1 cellular context compared by ENCODE assay signal in the genomic region with DNA sequence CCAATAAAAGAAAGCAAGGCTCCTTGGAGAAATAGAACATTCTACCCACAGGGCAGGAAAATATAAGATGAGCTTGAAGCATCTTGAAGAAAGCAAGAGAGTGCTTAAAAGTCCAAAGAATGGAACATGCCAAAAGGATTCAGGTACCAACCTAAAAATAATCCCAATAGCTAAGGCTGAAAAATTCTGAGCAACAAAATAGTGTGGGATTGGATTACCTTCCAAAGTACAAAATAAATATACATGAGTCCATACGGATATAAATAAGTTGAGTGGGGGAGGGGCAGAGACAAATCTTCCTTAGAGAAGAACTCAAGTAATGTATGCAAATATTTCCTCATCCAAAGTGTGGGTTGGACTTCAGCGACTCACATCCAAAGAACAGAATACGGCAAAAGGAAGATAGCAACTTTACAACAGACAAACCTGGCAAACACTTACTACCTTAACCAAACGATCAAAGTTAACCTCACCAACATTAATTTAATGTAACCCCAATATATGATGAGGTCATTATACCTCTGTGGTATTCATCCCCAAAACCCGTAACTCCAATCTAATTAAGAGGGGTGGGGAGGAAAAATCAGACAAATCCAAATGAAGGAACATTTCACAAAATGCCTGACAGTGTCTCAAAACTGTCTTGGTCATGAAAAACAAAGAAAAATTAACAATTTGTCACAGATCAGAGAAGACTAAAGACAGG.
TF ChIP-seq lines count a peak whose summit lies in the region.

No MANE protein-coding gene starts in this region.

TF ChIP-seq in IMR-90, 13 proteins besides CTCF, POLR2A, EP300 and RAD21:
- no peak for TF ChIP-seq FOS (IDR thresholded peaks at IDR 0.05; ENCODE audit: low read depth, low read length)
- TF ChIP-seq CEBPB (IDR thresholded peaks at IDR 0.05; ENCODE audit: low read depth, low read length), result no peak
- no peak for TF ChIP-seq NFE2L2 (IDR thresholded peaks at IDR 0.05; ENCODE audit: low read depth, low read length)
- TF ChIP-seq BHLHE40 (IDR thresholded peaks at IDR 0.05; ENCODE audit: low read depth, low read length), result no peak
- no peak for TF ChIP-seq MXI1 (IDR thresholded peaks at IDR 0.05; ENCODE audit: borderline replicate concordance, low read depth, low read length)
- TF ChIP-seq MAFK (IDR thresholded peaks at IDR 0.05; ENCODE audit: low read depth, low read length), result no peak
- TF ChIP-seq SMC3 (IDR thresholded peaks at IDR 0.05; ENCODE audit: low read depth, low read length), result no peak
- TF ChIP-seq RFX5 (IDR thresholded peaks at IDR 0.05; ENCODE audit: low read depth, low read length), result no peak
- no peak for TF ChIP-seq RCOR1 (IDR thresholded peaks at IDR 0.05; ENCODE audit: insufficient replicate concordance, low read length)
- TF ChIP-seq CHD1 (IDR thresholded peaks at IDR 0.05; ENCODE audit: low read depth, low read length), result no peak
- TF ChIP-seq, protein P1, sequence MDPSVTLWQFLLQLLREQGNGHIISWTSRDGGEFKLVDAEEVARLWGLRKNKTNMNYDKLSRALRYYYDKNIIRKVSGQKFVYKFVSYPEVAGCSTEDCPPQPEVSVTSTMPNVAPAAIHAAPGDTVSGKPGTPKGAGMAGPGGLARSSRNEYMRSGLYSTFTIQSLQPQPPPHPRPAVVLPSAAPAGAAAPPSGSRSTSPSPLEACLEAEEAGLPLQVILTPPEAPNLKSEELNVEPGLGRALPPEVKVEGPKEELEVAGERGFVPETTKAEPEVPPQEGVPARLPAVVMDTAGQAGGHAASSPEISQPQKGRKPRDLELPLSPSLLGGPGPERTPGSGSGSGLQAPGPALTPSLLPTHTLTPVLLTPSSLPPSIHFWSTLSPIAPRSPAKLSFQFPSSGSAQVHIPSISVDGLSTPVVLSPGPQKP (IDR thresholded peaks at IDR 0.05; ENCODE audit: borderline replicate concordance, low read depth, low read length), result no peak
TF ChIP-seq in IMR-90: peak in this region for 0.
